In the genomic region with DNA sequence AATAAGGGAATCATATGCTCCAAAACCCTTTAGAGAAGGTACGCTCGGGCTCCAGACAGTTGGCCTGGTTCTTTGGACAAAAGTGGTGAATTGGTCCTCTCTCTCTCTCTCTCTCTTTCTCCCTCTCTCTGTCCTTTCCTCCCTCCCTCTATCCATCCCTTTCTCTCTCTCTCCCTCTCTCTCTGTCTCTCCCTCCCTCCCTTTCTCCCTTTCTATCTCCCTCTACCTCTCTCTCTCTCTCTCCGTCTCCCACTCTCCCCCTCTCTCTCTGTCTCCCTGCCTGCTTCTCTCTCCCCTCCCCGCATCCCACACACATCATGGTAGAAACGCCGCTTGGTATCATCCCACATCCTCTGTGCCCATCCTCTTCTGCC, we compare ENCODE assay signal across 25 cellular contexts. TPM values are rescaled to one million over a fixed set of nuclear protein-coding genes. Genes with fewer than 3 reads are reported as not detected.
DNase-seq lines count a peak whose midpoint lies in the region; ATAC-seq and TF ChIP-seq lines count a peak whose summit lies in the region.
"Had no signal": no experiment of that assay in that cellular context is flagged by ENCODE, and none has a peak within 500 bp of the region (broad histone marks: within the 10 kb centered on the region; RNA-seq: fewer than 3 reads in every experiment).

No MANE protein-coding gene starts in this region.

- H3K27me3 ChIP-seq in GM23338 (ENCODE audit: insufficient read depth) (no peaks in the 10 kb centered on the region), osteoblast (ENCODE audit: insufficient read depth, low read length) (no peaks in the 10 kb centered on the region), thoracic aorta (replicated peaks; ENCODE audit: insufficient read depth) (no peaks in the 10 kb centered on the region)
- H3K27me3 ChIP-seq: BLaER1, suprapubic skin had no signal

- no peaks in the 10 kb centered on the region for H4K20me1 ChIP-seq in GM23338 (replicated peaks; ENCODE audit: insufficient read depth)
- no peaks in the 10 kb centered on the region for H4K20me1 ChIP-seq in osteoblast (ENCODE audit: insufficient read depth, low read length)
- H4K20me1 ChIP-seq: BLaER1 had no signal

- H2AFZ ChIP-seq in GM23338 (peak overlapping the region; percentile 23; the same call in 1 of the 2 replicates), osteoblast (ENCODE audit: low read length) (peak overlapping the region; percentile 68)

- H3K36me3 Mint-ChIP-seq in GM23338 (ENCODE audit: low read depth) (no peaks in the 10 kb centered on the region), chondrocyte (ENCODE audit: low read depth) (no peaks in the 10 kb centered on the region)
- H3K36me3 Mint-ChIP-seq: activated naive CD8-positive, alpha-beta T cell; naive thymus-derived CD8-positive, alpha-beta T cell had no signal

- no peaks in the 10 kb centered on the region for H3F3A ChIP-seq in GM23338 (replicated peaks; ENCODE audit: low read depth)

- H3K9me3 ChIP-seq in osteoblast (ENCODE audit: low read depth, low read length) (no peaks in the 10 kb centered on the region), thoracic aorta (no peaks in the 10 kb centered on the region)
- H3K9me3 ChIP-seq: BLaER1, left ventricle myocardium inferior, spleen, suprapubic skin had no signal

- no peak overlapping the region for H3K27ac ChIP-seq in GM23338 (ENCODE audit: low read depth)
- peak overlapping the region; percentile 99 for H3K27ac ChIP-seq in osteoblast (ENCODE audit: low read depth, low read length)
- peak overlapping the region; percentile 84 to 91 for H3K27ac ChIP-seq in thoracic aorta
- H3K27ac ChIP-seq: BLaER1, KMS-11, left ventricle myocardium inferior, spleen, suprapubic skin had no signal

- H3K27ac Mint-ChIP-seq in GM23338 (no peak overlapping the region), chondrocyte (ENCODE audit: unreplicated experiment) (peak overlapping the region; percentile 98)
- H3K27ac Mint-ChIP-seq: activated CD4-positive, alpha-beta memory T cell treated with anti-CD3 and anti-CD28 coated beads, Interleukin-2, amount 10 ng/mL, durations not matched to agents 7 days and 5 days; activated naive CD8-positive, alpha-beta T cell had no signal

- H3K27me3 Mint-ChIP-seq in GM23338 (ENCODE audit: insufficient read depth, low read depth, poor library complexity), result peaks cover 11% of the 10 kb centered on the region
- no peaks in the 10 kb centered on the region for H3K27me3 Mint-ChIP-seq in chondrocyte (ENCODE audit: low read depth)

- no peaks in the 10 kb centered on the region; the same call in 2 of the 3 replicates for H3K9me3 Mint-ChIP-seq in GM23338
- no peaks in the 10 kb centered on the region for H3K9me3 Mint-ChIP-seq in chondrocyte (ENCODE audit: low read depth)
- H3K9me3 Mint-ChIP-seq: activated CD4-positive, alpha-beta memory T cell treated with anti-CD3 and anti-CD28 coated beads, Interleukin-2, amount 10 ng/mL, durations not matched to agents 7 days and 5 days; naive thymus-derived CD8-positive, alpha-beta T cell had no signal

- H3K79me2 ChIP-seq in GM23338 (replicated peaks; ENCODE audit: insufficient read depth), result no peaks in the 10 kb centered on the region
- H3K79me2 ChIP-seq in osteoblast (ENCODE audit: insufficient read depth, low read length), result no peaks in the 10 kb centered on the region

- H3K4me1 ChIP-seq in GM23338 (ENCODE audit: insufficient read depth) (peaks cover 10% of the 10 kb centered on the region; the same call in 1 of the 2 replicates), osteoblast (ENCODE audit: insufficient read depth, low read length) (peaks cover 50% of the 10 kb centered on the region), thoracic aorta (ENCODE audit: control insufficient read depth in 1 of 2, low read depth in 2 of 2) (peaks cover 24 to 53% of the 10 kb centered on the region in 2 donors)
- H3K4me1 ChIP-seq: suprapubic skin had no signal

- H3K4me2 ChIP-seq in GM23338, result no peak overlapping the region
- H3K4me2 ChIP-seq in osteoblast (ENCODE audit: insufficient read depth, low read length), result no peak overlapping the region
- H3K4me2 ChIP-seq: BLaER1, KMS-11 had no signal

- no peak for DNase-seq in GM23338 (ENCODE audit: low spot score)
- no peak for DNase-seq in chondrocyte (ENCODE audit: low spot score)
- no peak for DNase-seq in osteoblast (ENCODE audit: insufficient read length, low spot score, missing footprints)
- no peak for DNase-seq in thoracic aorta (ENCODE audit: low spot score)
- no peak for DNase-seq in islet precursor cell
- DNase-seq in left ventricle myocardium superior, result no peak
- DNase-seq: activated CD4-positive, alpha-beta memory T cell treated with anti-CD3 and anti-CD28 coated beads, Interleukin-2, amount 10 ng/mL, durations not matched to agents 7 days and 5 days; H7; left ventricle myocardium inferior; midbrain; naive thymus-derived CD8-positive, alpha-beta T cell; NCI-H1436; NCI-H2107; NCI-H446; NCI-H774; occipital lobe; spleen; stimulated activated CD4-positive, alpha-beta T cell treated with anti-CD3 and anti-CD28 coated beads, Interleukin-2, amount 100 ng/mL, for 48 hours had no signal

- H3K36me3 ChIP-seq in GM23338 (ENCODE audit: insufficient read depth), result no peaks in the 10 kb centered on the region
- H3K36me3 ChIP-seq in osteoblast (ENCODE audit: insufficient read depth, low read length), result no peaks in the 10 kb centered on the region
- H3K36me3 ChIP-seq in thoracic aorta, result no peaks in the 10 kb centered on the region
- H3K36me3 ChIP-seq: BLaER1, left ventricle myocardium inferior, spleen, suprapubic skin had no signal

- H3K4me1 Mint-ChIP-seq in GM23338 (peaks cover 22% of the 10 kb centered on the region), chondrocyte (ENCODE audit: low read depth) (peaks cover 62% of the 10 kb centered on the region)
- H3K4me1 Mint-ChIP-seq: activated CD4-positive, alpha-beta memory T cell treated with anti-CD3 and anti-CD28 coated beads, Interleukin-2, amount 10 ng/mL, durations not matched to agents 7 days and 5 days had no signal

- ATAC-seq in GM23338 (no peak), thoracic aorta (ENCODE audit: insufficient number of reproducible peaks, low FRiP score, low read depth) (no peak), HG03342 (IDR thresholded peaks at IDR 0.05; ENCODE audit: unreplicated experiment) (no peak), GM21423 (IDR thresholded peaks at IDR 0.05; ENCODE audit: unreplicated experiment) (no peak), left ventricle myocardium superior (no peak)
- ATAC-seq: activated CD4-positive, CD25-positive, alpha-beta regulatory T cell treated with anti-CD3 and anti-CD28 coated beads, Interleukin-2, amount 50 U/mL, for 24 hours; naive thymus-derived CD8-positive, alpha-beta T cell had no signal

- H3K4me3 Mint-ChIP-seq in GM23338 (no peak overlapping the region), chondrocyte (ENCODE audit: unreplicated experiment) (no peak overlapping the region)
- H3K4me3 Mint-ChIP-seq: activated CD4-positive, alpha-beta memory T cell treated with anti-CD3 and anti-CD28 coated beads, Interleukin-2, amount 10 ng/mL, durations not matched to agents 7 days and 5 days; activated naive CD8-positive, alpha-beta T cell; naive thymus-derived CD8-positive, alpha-beta T cell had no signal

- intact Hi-C loops in left ventricle myocardium superior (cut with micrococcal nuclease), result no loop called here

- H3K4me3 ChIP-seq in GM23338 (no peak overlapping the region), osteoblast (ENCODE audit: insufficient read depth, low read length) (no peak overlapping the region), thoracic aorta (peak overlapping the region; percentile 52)
- H3K4me3 ChIP-seq: BLaER1, left ventricle myocardium inferior, spleen, suprapubic skin had no signal

- TF ChIP-seq CTCF in GM23338 (conservative IDR thresholded peaks at IDR 0.05; ENCODE audit: low read depth in 2 of 2), result no peak
- no peak for TF ChIP-seq CTCF in chondrocyte (IDR thresholded peaks at IDR 0.05)
- no peak for TF ChIP-seq CTCF in osteoblast (IDR thresholded peaks at IDR 0.05; ENCODE audit: extremely low read depth, low read depth, low read length)
- TF ChIP-seq CTCF in thoracic aorta (IDR thresholded peaks at IDR 0.05), result no peak

- no peaks in the 10 kb centered on the region; the same call in 1 of the 2 replicates for H3K9me2 ChIP-seq in GM23338 (ENCODE audit: insufficient read depth)

TF ChIP-seq in GM23338, 12 proteins besides CTCF, POLR2A, EP300 and RAD21 (continues in another document):
- TF ChIP-seq JUNB (IDR thresholded peaks at IDR 0.05; ENCODE audit: unreplicated experiment), result no peak
- TF ChIP-seq ZNF331 (CRISPR knock-in tag; IDR thresholded peaks at IDR 0.05; ENCODE audit: low read depth), result no peak
- TF ChIP-seq CREB1 (CRISPR knock-in tag; IDR thresholded peaks at IDR 0.05; ENCODE audit: low read depth), result no peak
- no peak for TF ChIP-seq EZH2phosphoT487 (IDR thresholded peaks at IDR 0.05; ENCODE audit: unreplicated experiment)
- no peak for TF ChIP-seq NANOG (IDR thresholded peaks at IDR 0.05; ENCODE audit: borderline replicate concordance)
- no peak for TF ChIP-seq STAT1 (IDR thresholded peaks at IDR 0.05; ENCODE audit: unreplicated experiment)
- TF ChIP-seq, protein P1, sequence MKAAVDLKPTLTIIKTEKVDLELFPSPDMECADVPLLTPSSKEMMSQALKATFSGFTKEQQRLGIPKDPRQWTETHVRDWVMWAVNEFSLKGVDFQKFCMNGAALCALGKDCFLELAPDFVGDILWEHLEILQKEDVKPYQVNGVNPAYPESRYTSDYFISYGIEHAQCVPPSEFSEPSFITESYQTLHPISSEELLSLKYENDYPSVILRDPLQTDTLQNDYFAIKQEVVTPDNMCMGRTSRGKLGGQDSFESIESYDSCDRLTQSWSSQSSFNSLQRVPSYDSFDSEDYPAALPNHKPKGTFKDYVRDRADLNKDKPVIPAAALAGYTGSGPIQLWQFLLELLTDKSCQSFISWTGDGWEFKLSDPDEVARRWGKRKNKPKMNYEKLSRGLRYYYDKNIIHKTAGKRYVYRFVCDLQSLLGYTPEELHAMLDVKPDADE (IDR thresholded peaks at IDR 0.05), result no peak

RNA-seq across cellular contexts. Expression of a gene that starts 19.7 kb away (rescaled TPM):
- 117 and 120 TPM in 2 replicates for total RNA-seq in GM23338 (2014; rRNA removed; shearing (Covaris generic))
- 55.3 and 56.3 TPM in 2 replicates for polyA plus RNA-seq in GM23338 (2016; fragmentation: Nextera tagmentation; extraction: Ambion mirVana)
- total RNA-seq in chondrocyte (151 to 188 TPM (median 182 TPM) in 3 replicates), osteoblast (71.6 and 80.0 TPM in 2 replicates), thoracic aorta (100 to 1,000 TPM in 1 of 2 donors, 10 to 100 TPM in 1; 91.4 to 153 TPM), left ventricle myocardium superior (178 TPM)
